19 cellular contexts compared by ENCODE assay signal in the genomic region with DNA sequence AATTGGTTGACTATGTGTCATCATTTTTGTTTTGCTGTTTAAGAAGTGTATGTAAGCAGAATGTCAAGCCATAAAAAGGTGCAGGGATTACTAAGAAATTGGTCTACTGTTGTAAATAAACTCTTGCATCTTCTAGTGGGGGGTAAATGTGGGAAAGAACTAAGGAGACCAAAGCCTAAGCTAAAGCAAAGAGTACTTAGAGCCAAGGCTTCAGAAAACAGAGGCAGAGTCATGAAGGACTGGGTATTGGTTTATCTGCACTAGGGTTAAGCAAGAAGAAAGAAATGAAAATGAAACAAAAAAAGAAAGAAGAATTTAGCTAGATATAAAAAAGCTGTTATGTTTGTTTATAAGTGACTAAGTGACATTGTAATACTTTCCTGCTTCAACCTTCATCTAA.
"Had no signal": no experiment of that assay in that cellular context is flagged by ENCODE, and none has a peak within 500 bp of the region (broad histone marks: within the 10 kb centered on the region; RNA-seq: fewer than 3 reads in every experiment).

No MANE protein-coding gene starts in this region.

- H3K4me2 ChIP-seq: smooth muscle cell had no signal

- DNase-seq: effector memory CD4-positive, alpha-beta T cell; foreskin fibroblast; glutamatergic neuron; immature natural killer cell; kidney; left cardiac atrium; left ventricle myocardium inferior; mesendoderm; naive B cell; psoas muscle; stimulated activated CD4-positive, alpha-beta T cell treated with anti-CD3 and anti-CD28 coated beads, Interleukin-2, amount 100 ng/mL, for 48 hours; stimulated activated naive CD4-positive, alpha-beta T cell treated with Interleukin-2 at 50 U/mL for 16 hours; trophoblast cell had no signal

- H3K27ac Mint-ChIP-seq: immature natural killer cell, naive B cell had no signal

- H3K4me1 Mint-ChIP-seq: immature natural killer cell, naive B cell had no signal

- H3K27me3 Mint-ChIP-seq: naive B cell had no signal

- H3K4me3 ChIP-seq: esophagus muscularis mucosa, gastroesophageal sphincter, left ventricle myocardium inferior, lung, psoas muscle, smooth muscle cell had no signal

- H3K9me3 ChIP-seq: esophagus muscularis mucosa, gastroesophageal sphincter, left ventricle myocardium inferior, psoas muscle had no signal

- H3K4me3 Mint-ChIP-seq: immature natural killer cell, naive B cell, nephron had no signal

- H3K9me3 Mint-ChIP-seq: nephron had no signal

- FAIRE-seq: kidney had no signal

- H3K27ac ChIP-seq: epithelial cell of prostate, esophagus muscularis mucosa, gastroesophageal sphincter, left ventricle myocardium inferior, psoas muscle had no signal

- H3K36me3 ChIP-seq: esophagus muscularis mucosa, gastroesophageal sphincter, left ventricle myocardium inferior had no signal

- H3K36me3 Mint-ChIP-seq: immature natural killer cell, naive B cell had no signal

- H3K4me1 ChIP-seq: gastroesophageal sphincter, left ventricle myocardium inferior, psoas muscle had no signal

- ATAC-seq: gastroesophageal sphincter, left cardiac atrium, psoas muscle had no signal

- H3K27me3 ChIP-seq: esophagus muscularis mucosa, gastroesophageal sphincter had no signal
